11 cellular contexts compared by ENCODE assay signal in genomic region chr1:226276987-226277386, GRCh38. TPM values are rescaled to one million over a fixed set of nuclear protein-coding genes. Genes with fewer than 3 reads are reported as not detected.
"Had no signal": no experiment of that assay in that cellular context is flagged by ENCODE, and none has a peak within 500 bp of the region (broad histone marks: within the 10 kb centered on the region; RNA-seq: fewer than 3 reads in every experiment).

No MANE protein-coding gene starts in this region.

- H3K4me2 ChIP-seq: KMS-11 had no signal

- H3K9ac ChIP-seq: KMS-11 had no signal

- DNase-seq: IMR-90, Karpas-422, KBM-7, KG1 had no signal

- FAIRE-seq: HepG2, HTR-8/SVneo, K562 had no signal

- H3K4me3 ChIP-seq: K562 had no signal

- ATAC-seq: HepG2, K562 had no signal

- H3K27ac ChIP-seq: HL-60, KMS-11 had no signal

RNA-seq across cellular contexts. Expression of gene MIXL1, which starts 53.5 kb away (rescaled TPM):
- total RNA-seq: HT-29, HT1080, IMR-90, K562 had no signal
- polyA plus RNA-seq: IMR-90, K562 had no signal
